In genomic region chr12:56220611-56221232, GRCh38 we compare ENCODE assay signal across 8 cellular contexts. TPM values are rescaled to one million over a fixed set of nuclear protein-coding genes. Genes with fewer than 3 reads are reported as not detected.
DNase-seq lines count a peak whose midpoint lies in the region; ATAC-seq and TF ChIP-seq lines count a peak whose summit lies in the region.

No MANE protein-coding gene starts in this region.

- no peaks in the 10 kb centered on the region for H3K9me3 Mint-ChIP-seq in activated naive CD8-positive, alpha-beta T cell treated with anti-CD3 and anti-CD28 coated beads for 36 hours

- H3K4me1 ChIP-seq in HUES64 (ENCODE audit: insufficient read depth, low read length) (peaks cover 13% of the 10 kb centered on the region), iPS-15b (ENCODE audit: control insufficient read depth, insufficient read depth, low read length) (peaks cover 7% of the 10 kb centered on the region), spleen (peaks cover 37 to 87% (median 63%) of the 10 kb centered on the region in 6 donors)

- intact Hi-C loops in spleen (cut with DNase I; ENCODE audit: low total_unique reads) = no loop called here

- peak overlapping the region; percentile 99 for H3K27ac ChIP-seq in HUES64 (ENCODE audit: low read depth, low read length)
- peak overlapping the region; percentile 92 to 97 (median 96) for H3K27ac ChIP-seq in spleen

- H3K4me3 ChIP-seq in HUES64 (ENCODE audit: low read length) (peak overlapping the region; percentile 86), iPS-15b (ENCODE audit: low read depth, low read length) (peak overlapping the region; percentile 95), spleen (peak overlapping the region; percentile 66 to 86 (median 75))

- peak overlapping the region; percentile 95 for H3K27ac Mint-ChIP-seq in activated naive CD8-positive, alpha-beta T cell treated with anti-CD3 and anti-CD28 coated beads for 36 hours

- 46% methylated on average over 9 of the region's 10 CpGs for WGBS in HUES64
- 4 to 10% (median 4%) methylated on average over 10 of the region's 10 CpGs for WGBS in spleen, 5 donors

- H3K4me1 Mint-ChIP-seq in activated naive CD8-positive, alpha-beta T cell treated with anti-CD3 and anti-CD28 coated beads for 36 hours = peaks cover 30% of the 10 kb centered on the region

- no peaks in the 10 kb centered on the region for H3K27me3 Mint-ChIP-seq in activated naive CD8-positive, alpha-beta T cell treated with anti-CD3 and anti-CD28 coated beads for 36 hours

- TF ChIP-seq CTCF in spleen (IDR thresholded peaks at IDR 0.05 in 8 of 11, conservative IDR thresholded peaks at IDR 0.05 in 3 of 11) = no peak

- no peak for TF ChIP-seq POLR2A in spleen (IDR thresholded peaks at IDR 0.05)

- H3K4me3 Mint-ChIP-seq in activated naive CD8-positive, alpha-beta T cell treated with anti-CD3 and anti-CD28 coated beads for 36 hours = peak overlapping the region; percentile 100

- peaks cover 9% of the 10 kb centered on the region for H3K36me3 ChIP-seq in HUES64 (ENCODE audit: insufficient read depth, low read length)
- H3K36me3 ChIP-seq in iPS-15b (ENCODE audit: control insufficient read depth, insufficient read depth, low read length) = peaks cover 12% of the 10 kb centered on the region
- peaks cover 0 to 28% (median 12%) of the 10 kb centered on the region in 6 donors for H3K36me3 ChIP-seq in spleen

- H3K36me3 Mint-ChIP-seq in activated naive CD8-positive, alpha-beta T cell treated with anti-CD3 and anti-CD28 coated beads for 36 hours = peaks cover 14% of the 10 kb centered on the region

- DNase-seq in AML-193 (lab: John Stamatoyannopoulos, UW) (peak; percentile 82 to 87), spleen (no peak)
- DNase-seq in activated naive CD8-positive, alpha-beta T cell treated with anti-CD3 and anti-CD28 coated beads for 36 hours = no peak

- H3K9me3 ChIP-seq in HUES64 (ENCODE audit: insufficient read depth, low read depth, low read length) (no peaks in the 10 kb centered on the region), iPS-15b (ENCODE audit: control insufficient read depth, insufficient read depth, low read length) (no peaks in the 10 kb centered on the region), spleen (no peaks in the 10 kb centered on the region)

- no peak for ATAC-seq in HG03159 (IDR thresholded peaks at IDR 0.05; ENCODE audit: unreplicated experiment)
- no peak for ATAC-seq in GM19328 (IDR thresholded peaks at IDR 0.05; ENCODE audit: unreplicated experiment)
- no peak for ATAC-seq in GM21360 (IDR thresholded peaks at IDR 0.05; ENCODE audit: unreplicated experiment)

- H3K9ac ChIP-seq in HUES64 (ENCODE audit: low read depth, low read length) (peak overlapping the region; percentile 84), iPS-15b (ENCODE audit: low read depth, low read length) (peak overlapping the region; percentile 76)

- H3K27me3 ChIP-seq in HUES64 (ENCODE audit: insufficient read depth, low read length) = no peaks in the 10 kb centered on the region
- H3K27me3 ChIP-seq in iPS-15b (ENCODE audit: control insufficient read depth, insufficient read depth, low read length) = no peaks in the 10 kb centered on the region
- H3K27me3 ChIP-seq in spleen (replicated peaks in 1 of 7) = no peaks in the 10 kb centered on the region

RNA-seq across cellular contexts. Expression of gene RNF41, which starts 1.0 kb away (rescaled TPM):
- polyA plus RNA-seq in HUES64 (2013, experiment 1 of 2) = 38.5 TPM
- polyA plus RNA-seq in HUES64 (2013, experiment 2 of 2) = 37.1 TPM
- total RNA-seq in activated naive CD8-positive, alpha-beta T cell treated with anti-CD3 and anti-CD28 coated beads for 36 hours = 10 to 100 TPM; 26.4 to 31.2 TPM
- total RNA-seq in spleen = 10 to 100 TPM; 38.5 to 56.1 (median 47.6) TPM
- 10 to 100 TPM; 13.2 to 21.0 (median 15.8) TPM for polyA plus RNA-seq in spleen

RNA-seq across cellular contexts. Expression of gene NABP2, which starts 3.4 kb away (rescaled TPM):
- 41.1 TPM for polyA plus RNA-seq in HUES64 (2013, experiment 1 of 2)
- 40.8 TPM for polyA plus RNA-seq in HUES64 (2013, experiment 2 of 2)
- 10 to 100 TPM; 81.2 to 84.5 TPM for total RNA-seq in activated naive CD8-positive, alpha-beta T cell treated with anti-CD3 and anti-CD28 coated beads for 36 hours
- 10 to 100 TPM; 13.4 to 21.3 (median 18.4) TPM for total RNA-seq in spleen
- polyA plus RNA-seq in spleen = 10 to 100 TPM; 19.7 to 24.6 (median 23.1) TPM

RNA-seq across cellular contexts. Expression of gene SLC39A5, which starts 9.1 kb away (rescaled TPM):
- polyA plus RNA-seq in HUES64 (2013, experiment 1 of 2) = 0.20 TPM
- polyA plus RNA-seq in HUES64 (2013, experiment 2 of 2) = 0.51 TPM
- total RNA-seq in activated naive CD8-positive, alpha-beta T cell treated with anti-CD3 and anti-CD28 coated beads for 36 hours = under 1 TPM; 0.44 to 0.49 TPM
- 1 to 10 TPM in 1 of 7 donors, under 1 TPM in 2, not detected in 4; 0.44 to 1.3 (median 0.92) TPM for total RNA-seq in spleen
- polyA plus RNA-seq in spleen = under 1 TPM; 0.18 to 0.63 (median 0.22) TPM

RNA-seq across cellular contexts. Expression of gene SMARCC2, which starts 31.4 kb away (rescaled TPM):
- 39.9 TPM for polyA plus RNA-seq in HUES64 (2013, experiment 1 of 2)
- polyA plus RNA-seq in HUES64 (2013, experiment 2 of 2) = 50.6 TPM
- 10 to 100 TPM; 78.5 to 92.6 TPM for total RNA-seq in activated naive CD8-positive, alpha-beta T cell treated with anti-CD3 and anti-CD28 coated beads for 36 hours
- 100 to 1,000 TPM in 4 of 7 donors, 10 to 100 TPM in 3; 73.7 to 121 (median 101) TPM for total RNA-seq in spleen
- 10 to 100 TPM in 1 of 3 donors, 1 to 10 TPM in 2; 8.5 to 24.7 (median 9.4) TPM for polyA plus RNA-seq in spleen

RNA-seq across cellular contexts. Expression of gene ANKRD52, which starts 37.5 kb away (rescaled TPM):
- polyA plus RNA-seq in HUES64 (2013, experiment 1 of 2) = 12.9 TPM
- polyA plus RNA-seq in HUES64 (2013, experiment 2 of 2) = 14.3 TPM
- 10 to 100 TPM; 41.9 to 47.0 TPM for total RNA-seq in activated naive CD8-positive, alpha-beta T cell treated with anti-CD3 and anti-CD28 coated beads for 36 hours
- total RNA-seq in spleen = 10 to 100 TPM; 16.6 to 35.2 (median 27.5) TPM
- 1 to 10 TPM; 2.2 to 9.5 (median 2.8) TPM for polyA plus RNA-seq in spleen

Comparison
In these comparisons a context has a peak if more than half of its experiments do, and no peak if none do; other contexts are left out.
1. DNase-seq: peak in AML-193 (2 of 2); none in activated naive CD8-positive, alpha-beta T cell treated with anti-CD3 and anti-CD28 coated beads for 36 hours (single experiment) and spleen (single experiment).
2. Peak in every context shown above with its lines, with median percentiles within 50 percentile points of each other: H3K4me3 ChIP-seq.